1 cellular context compared by ENCODE assay signal in the genomic region with DNA sequence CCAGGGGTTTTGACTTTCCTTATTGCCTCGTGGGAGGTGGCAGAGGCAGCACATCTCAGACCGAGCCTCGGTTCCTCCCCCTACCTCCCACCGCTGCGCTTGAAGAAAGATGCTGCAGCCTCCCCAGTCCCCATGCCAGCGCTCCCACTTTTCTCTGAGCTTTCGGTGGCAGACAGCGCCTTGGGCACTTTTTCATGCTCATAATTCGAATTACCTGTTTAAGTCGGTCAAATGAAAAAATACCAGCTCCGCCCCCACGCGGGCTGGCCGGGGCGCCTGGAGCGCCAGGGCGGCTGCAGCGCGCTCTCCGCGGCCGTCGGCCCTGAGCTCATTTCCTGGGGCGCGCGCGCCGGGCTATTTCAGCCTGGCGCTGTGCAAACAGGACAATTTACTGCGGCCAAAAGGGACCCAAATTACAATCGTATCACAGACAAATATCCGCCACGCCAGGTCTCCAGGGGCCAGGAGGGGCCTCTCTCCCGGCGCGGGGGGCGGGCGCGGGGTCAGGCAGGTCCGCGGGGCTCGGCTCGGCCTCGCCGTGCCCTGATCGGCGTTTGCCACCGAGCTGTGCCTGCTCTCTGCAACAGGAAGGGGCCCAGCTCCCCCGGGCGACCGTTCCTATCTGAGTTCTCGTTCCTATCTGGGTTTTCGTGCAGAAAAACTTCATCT.
TF ChIP-seq lines count a peak whose summit lies in the region.

No MANE protein-coding gene starts in this region.

TF ChIP-seq in IMR-90, 13 proteins besides CTCF, POLR2A, EP300 and RAD21 (continued from another document):
- TF ChIP-seq, protein P1, sequence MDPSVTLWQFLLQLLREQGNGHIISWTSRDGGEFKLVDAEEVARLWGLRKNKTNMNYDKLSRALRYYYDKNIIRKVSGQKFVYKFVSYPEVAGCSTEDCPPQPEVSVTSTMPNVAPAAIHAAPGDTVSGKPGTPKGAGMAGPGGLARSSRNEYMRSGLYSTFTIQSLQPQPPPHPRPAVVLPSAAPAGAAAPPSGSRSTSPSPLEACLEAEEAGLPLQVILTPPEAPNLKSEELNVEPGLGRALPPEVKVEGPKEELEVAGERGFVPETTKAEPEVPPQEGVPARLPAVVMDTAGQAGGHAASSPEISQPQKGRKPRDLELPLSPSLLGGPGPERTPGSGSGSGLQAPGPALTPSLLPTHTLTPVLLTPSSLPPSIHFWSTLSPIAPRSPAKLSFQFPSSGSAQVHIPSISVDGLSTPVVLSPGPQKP (IDR thresholded peaks at IDR 0.05; ENCODE audit: borderline replicate concordance, low read depth, low read length): no peak
- TF ChIP-seq FOS (IDR thresholded peaks at IDR 0.05; ENCODE audit: low read depth, low read length) (no peak), MAZ (IDR thresholded peaks at IDR 0.05; ENCODE audit: borderline replicate concordance, low read depth, low read length) (no peak), BHLHE40 (IDR thresholded peaks at IDR 0.05; ENCODE audit: low read depth, low read length) (no peak), SMC3 (IDR thresholded peaks at IDR 0.05; ENCODE audit: low read depth, low read length) (no peak), RCOR1 (IDR thresholded peaks at IDR 0.05; ENCODE audit: insufficient replicate concordance, low read length) (no peak), MXI1 (IDR thresholded peaks at IDR 0.05; ENCODE audit: borderline replicate concordance, low read depth, low read length) (no peak), CHD1 (IDR thresholded peaks at IDR 0.05; ENCODE audit: low read depth, low read length) (no peak), NFE2L2 (IDR thresholded peaks at IDR 0.05; ENCODE audit: low read depth, low read length) (no peak)
- TF ChIP-seq, protein P2, sequence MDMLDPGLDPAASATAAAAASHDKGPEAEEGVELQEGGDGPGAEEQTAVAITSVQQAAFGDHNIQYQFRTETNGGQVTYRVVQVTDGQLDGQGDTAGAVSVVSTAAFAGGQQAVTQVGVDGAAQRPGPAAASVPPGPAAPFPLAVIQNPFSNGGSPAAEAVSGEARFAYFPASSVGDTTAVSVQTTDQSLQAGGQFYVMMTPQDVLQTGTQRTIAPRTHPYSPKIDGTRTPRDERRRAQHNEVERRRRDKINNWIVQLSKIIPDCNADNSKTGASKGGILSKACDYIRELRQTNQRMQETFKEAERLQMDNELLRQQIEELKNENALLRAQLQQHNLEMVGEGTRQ (IDR thresholded peaks at IDR 0.05; ENCODE audit: low read depth, low read length): no peak
TF ChIP-seq in IMR-90: peak in this region for 0.
